1 cellular context compared by ENCODE assay signal in the genomic region with DNA sequence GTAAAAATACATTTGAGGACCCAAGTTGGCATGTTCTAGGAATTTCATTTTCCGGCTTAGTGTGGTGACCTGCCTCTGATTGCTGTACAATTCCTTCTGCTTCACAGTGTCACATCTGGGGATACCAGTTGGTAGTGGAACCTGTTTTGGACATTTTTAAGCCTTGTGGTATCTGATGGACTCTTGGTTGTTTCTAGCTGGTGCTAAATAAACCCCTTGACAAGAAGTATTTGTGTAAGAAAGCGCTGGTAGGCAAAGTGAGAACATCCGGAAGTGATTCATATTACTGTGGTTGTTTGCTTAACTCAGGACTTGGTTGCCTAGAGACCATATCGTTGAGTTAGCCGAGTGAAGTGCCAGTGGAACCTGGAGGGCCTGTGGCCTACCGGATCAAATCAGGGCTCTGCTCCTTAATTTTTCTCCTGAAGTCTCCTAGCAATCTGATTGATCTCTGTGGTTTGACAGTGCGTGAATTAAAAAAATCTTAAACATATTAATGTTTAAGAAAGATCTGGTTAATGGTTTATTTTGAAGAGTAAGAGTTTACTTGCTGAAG.
TF ChIP-seq lines count a peak whose summit lies in the region.

No MANE protein-coding gene starts in this region.

TF ChIP-seq in K562, 482 proteins besides CTCF, POLR2A, EP300 and RAD21 (continued from another document):
- TF ChIP-seq, protein P1, sequence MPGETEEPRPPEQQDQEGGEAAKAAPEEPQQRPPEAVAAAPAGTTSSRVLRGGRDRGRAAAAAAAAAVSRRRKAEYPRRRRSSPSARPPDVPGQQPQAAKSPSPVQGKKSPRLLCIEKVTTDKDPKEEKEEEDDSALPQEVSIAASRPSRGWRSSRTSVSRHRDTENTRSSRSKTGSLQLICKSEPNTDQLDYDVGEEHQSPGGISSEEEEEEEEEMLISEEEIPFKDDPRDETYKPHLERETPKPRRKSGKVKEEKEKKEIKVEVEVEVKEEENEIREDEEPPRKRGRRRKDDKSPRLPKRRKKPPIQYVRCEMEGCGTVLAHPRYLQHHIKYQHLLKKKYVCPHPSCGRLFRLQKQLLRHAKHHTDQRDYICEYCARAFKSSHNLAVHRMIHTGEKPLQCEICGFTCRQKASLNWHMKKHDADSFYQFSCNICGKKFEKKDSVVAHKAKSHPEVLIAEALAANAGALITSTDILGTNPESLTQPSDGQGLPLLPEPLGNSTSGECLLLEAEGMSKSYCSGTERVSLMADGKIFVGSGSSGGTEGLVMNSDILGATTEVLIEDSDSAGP (CRISPR knock-in tag; IDR thresholded peaks at IDR 0.05): no peak
- TF ChIP-seq ARHGAP35 (IDR thresholded peaks at IDR 0.05; ENCODE audit: partially characterized antibody): no peak
- TF ChIP-seq, protein P2, sequence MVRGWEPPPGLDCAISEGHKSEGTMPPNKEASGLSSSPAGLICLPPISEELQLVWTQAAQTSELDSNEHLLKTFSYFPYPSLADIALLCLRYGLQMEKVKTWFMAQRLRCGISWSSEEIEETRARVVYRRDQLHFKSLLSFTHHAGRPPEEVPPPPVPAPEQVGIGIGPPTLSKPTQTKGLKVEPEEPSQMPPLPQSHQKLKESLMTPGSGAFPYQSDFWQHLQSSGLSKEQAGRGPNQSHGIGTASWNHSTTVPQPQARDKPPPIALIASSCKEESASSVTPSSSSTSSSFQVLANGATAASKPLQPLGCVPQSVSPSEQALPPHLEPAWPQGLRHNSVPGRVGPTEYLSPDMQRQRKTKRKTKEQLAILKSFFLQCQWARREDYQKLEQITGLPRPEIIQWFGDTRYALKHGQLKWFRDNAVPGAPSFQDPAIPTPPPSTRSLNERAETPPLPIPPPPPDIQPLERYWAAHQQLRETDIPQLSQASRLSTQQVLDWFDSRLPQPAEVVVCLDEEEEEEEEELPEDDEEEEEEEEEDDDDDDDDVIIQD (CRISPR knock-in tag; IDR thresholded peaks at IDR 0.05): no peak
- no peak for TF ChIP-seq SRSF7 (optimal IDR thresholded peaks at IDR 0.05; ENCODE audit: low read depth, low read length)
- TF ChIP-seq TARDBP (IDR thresholded peaks at IDR 0.05): no peak
- TF ChIP-seq ZNF766 (CRISPR knock-in tag; conservative IDR thresholded peaks at IDR 0.05): peak; percentile 90
- TF ChIP-seq, protein P3, sequence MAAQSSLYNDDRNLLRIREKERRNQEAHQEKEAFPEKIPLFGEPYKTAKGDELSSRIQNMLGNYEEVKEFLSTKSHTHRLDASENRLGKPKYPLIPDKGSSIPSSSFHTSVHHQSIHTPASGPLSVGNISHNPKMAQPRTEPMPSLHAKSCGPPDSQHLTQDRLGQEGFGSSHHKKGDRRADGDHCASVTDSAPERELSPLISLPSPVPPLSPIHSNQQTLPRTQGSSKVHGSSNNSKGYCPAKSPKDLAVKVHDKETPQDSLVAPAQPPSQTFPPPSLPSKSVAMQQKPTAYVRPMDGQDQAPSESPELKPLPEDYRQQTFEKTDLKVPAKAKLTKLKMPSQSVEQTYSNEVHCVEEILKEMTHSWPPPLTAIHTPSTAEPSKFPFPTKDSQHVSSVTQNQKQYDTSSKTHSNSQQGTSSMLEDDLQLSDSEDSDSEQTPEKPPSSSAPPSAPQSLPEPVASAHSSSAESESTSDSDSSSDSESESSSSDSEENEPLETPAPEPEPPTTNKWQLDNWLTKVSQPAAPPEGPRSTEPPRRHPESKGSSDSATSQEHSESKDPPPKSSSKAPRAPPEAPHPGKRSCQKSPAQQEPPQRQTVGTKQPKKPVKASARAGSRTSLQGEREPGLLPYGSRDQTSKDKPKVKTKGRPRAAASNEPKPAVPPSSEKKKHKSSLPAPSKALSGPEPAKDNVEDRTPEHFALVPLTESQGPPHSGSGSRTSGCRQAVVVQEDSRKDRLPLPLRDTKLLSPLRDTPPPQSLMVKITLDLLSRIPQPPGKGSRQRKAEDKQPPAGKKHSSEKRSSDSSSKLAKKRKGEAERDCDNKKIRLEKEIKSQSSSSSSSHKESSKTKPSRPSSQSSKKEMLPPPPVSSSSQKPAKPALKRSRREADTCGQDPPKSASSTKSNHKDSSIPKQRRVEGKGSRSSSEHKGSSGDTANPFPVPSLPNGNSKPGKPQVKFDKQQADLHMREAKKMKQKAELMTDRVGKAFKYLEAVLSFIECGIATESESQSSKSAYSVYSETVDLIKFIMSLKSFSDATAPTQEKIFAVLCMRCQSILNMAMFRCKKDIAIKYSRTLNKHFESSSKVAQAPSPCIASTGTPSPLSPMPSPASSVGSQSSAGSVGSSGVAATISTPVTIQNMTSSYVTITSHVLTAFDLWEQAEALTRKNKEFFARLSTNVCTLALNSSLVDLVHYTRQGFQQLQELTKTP (IDR thresholded peaks at IDR 0.05; ENCODE audit: low read depth in 1 of 2, partially characterized antibody in 2 of 2): no peak
- TF ChIP-seq HNRNPLL (IDR thresholded peaks at IDR 0.05; ENCODE audit: low read depth, low read length, poor library complexity, severe bottlenecking): no peak
- TF ChIP-seq ZNF561 (CRISPR knock-in tag; conservative IDR thresholded peaks at IDR 0.05): no peak
- TF ChIP-seq ZBTB7A (IDR thresholded peaks at IDR 0.05; ENCODE audit: borderline replicate concordance, control insufficient read depth, low read depth, low read length): no peak
TF ChIP-seq in K562: peak in this region for 54.
